Comparison of ENCODE assay signal across 33 cellular contexts in genomic region chr12:130976171-130976720, GRCh38. TPM values are rescaled to one million over a fixed set of nuclear protein-coding genes. Genes with fewer than 3 reads are reported as not detected.
"Had no signal": no experiment of that assay in that cellular context is flagged by ENCODE, and none has a peak within 500 bp of the region (broad histone marks: within the 10 kb centered on the region; RNA-seq: fewer than 3 reads in every experiment).

No MANE protein-coding gene starts in this region.

- H3K27ac ChIP-seq: ascending aorta, breast epithelium, cardiac muscle cell, epithelial cell of prostate, WERI-Rb-1 had no signal

- H3K9me3 Mint-ChIP-seq: activated B cell treated with CpG ODN at 0.5 μM for 24 hours; activated CD8-positive, alpha-beta T cell treated with anti-CD3 and anti-CD28 coated beads for 36 hours; activated naive CD4-positive, alpha-beta T cell treated with anti-CD3 and anti-CD28 coated beads, Interleukin-2, amount 10 ng/mL, durations not matched to agents 7 days and 5 days; activated naive CD4-positive, alpha-beta T cell treated with anti-CD3 and anti-CD28 coated beads, Interleukin-2, amount 50 U/mL, for 72 hours; activated naive CD8-positive, alpha-beta T cell treated with anti-CD3 and anti-CD28 coated beads, Interleukin-2, amount 10 ng/mL, durations not matched to agents 7 days and 5 days; activated T-cell treated with anti-CD3 and anti-CD28 coated beads, Interleukin-2, amount 50 U/mL, for 24 hours; activated T-cell treated with anti-CD3 and anti-CD28 coated beads, Interleukin-2, amount 50 U/mL, for 72 hours; brain; central memory CD8-positive, alpha-beta T cell; effector memory CD8-positive, alpha-beta T cell; T-cell; T-helper 1 cell treated with Interleukin-12 subunit alpha and Interleukin-12 subunit beta and Interleukin-4 antibody, amounts not matched to agents 30 μg/mL and 1 μg/mL, for 36 hours; T-helper 2 cell treated with Interferon-gamma antibody and Interleukin-4, amounts not matched to agents 5 μg/mL and 100 μg/mL, for 36 hours had no signal

- DNase-seq: activated B cell treated with CpG ODN at 0.5 μM for 24 hours; activated CD4-positive, alpha-beta T cell treated with anti-CD3 and anti-CD28 coated beads for 48 hours; activated CD4-positive, alpha-beta T cell treated with anti-CD3 and anti-CD28 coated beads, Interleukin-2, amount 50 U/mL, for 1 hour; activated CD4-positive, alpha-beta T cell treated with anti-CD3 and anti-CD28 coated beads, Interleukin-2, amount 50 U/mL, for 48 hours; activated CD8-positive, alpha-beta memory T cell treated with anti-CD3 and anti-CD28 coated beads, Interleukin-2, amount 50 U/mL, for 48 hours; activated CD8-positive, alpha-beta T cell treated with anti-CD3 and anti-CD28 coated beads for 36 hours; activated gamma-delta T cell; activated naive CD4-positive, alpha-beta T cell; activated naive CD4-positive, alpha-beta T cell treated with anti-CD3 and anti-CD28 coated beads, Interleukin-2, amount 10 ng/mL, durations not matched to agents 7 days and 5 days; activated naive CD8-positive, alpha-beta T cell treated with anti-CD3 and anti-CD28 coated beads, Interleukin-2, amount 10 ng/mL, durations not matched to agents 7 days and 5 days; activated T-cell treated with anti-CD3 and anti-CD28 coated beads for 4 hours; activated T-cell treated with anti-CD3 and anti-CD28 coated beads, Interleukin-2, amount 50 U/mL, for 24 hours; activated T-cell treated with anti-CD3 and anti-CD28 coated beads, Interleukin-2, amount 50 U/mL, for 72 hours; cortex of kidney; dermis blood vessel endothelial cell; effector CD4-positive, alpha-beta T cell; effector memory CD8-positive, alpha-beta T cell; foreskin fibroblast; SW 1271; T-cell; T1000; WERI-Rb-1 had no signal

- ATAC-seq: activated CD4-positive, CD25-positive, alpha-beta regulatory T cell treated with anti-CD3 and anti-CD28 coated beads, Interleukin-2, amount 50 U/mL, for 24 hours; activated CD8-positive, alpha-beta T cell treated with anti-CD3 and anti-CD28 coated beads for 36 hours; activated naive CD4-positive, alpha-beta T cell treated with anti-CD3 and anti-CD28 coated beads, Interleukin-2, amount 50 U/mL, for 72 hours; activated T-cell treated with anti-CD3 and anti-CD28 coated beads, Interleukin-2, amount 50 U/mL, for 72 hours; effector memory CD8-positive, alpha-beta T cell; T-cell had no signal

- H3K27me3 ChIP-seq: ascending aorta, breast epithelium, cardiac muscle cell had no signal

- H3K36me3 ChIP-seq: breast epithelium, WERI-Rb-1 had no signal

- H3K4me1 ChIP-seq: ascending aorta, breast epithelium had no signal

- H3K4me3 Mint-ChIP-seq: activated B cell treated with CpG ODN at 0.5 μM for 24 hours; activated CD8-positive, alpha-beta T cell treated with anti-CD3 and anti-CD28 coated beads for 36 hours; activated naive CD4-positive, alpha-beta T cell treated with anti-CD3 and anti-CD28 coated beads, Interleukin-2, amount 10 ng/mL, durations not matched to agents 7 days and 5 days; activated naive CD8-positive, alpha-beta T cell treated with anti-CD3 and anti-CD28 coated beads, Interleukin-2, amount 10 ng/mL, durations not matched to agents 7 days and 5 days; activated T-cell treated with anti-CD3 and anti-CD28 coated beads, Interleukin-2, amount 50 U/mL, for 24 hours; activated T-cell treated with anti-CD3 and anti-CD28 coated beads, Interleukin-2, amount 50 U/mL, for 72 hours; brain; central memory CD8-positive, alpha-beta T cell; effector memory CD8-positive, alpha-beta T cell; T-cell; T-helper 1 cell treated with Interleukin-12 subunit alpha and Interleukin-12 subunit beta and Interleukin-4 antibody, amounts not matched to agents 30 μg/mL and 1 μg/mL, for 36 hours; T-helper 2 cell treated with Interferon-gamma antibody and Interleukin-4, amounts not matched to agents 5 μg/mL and 100 μg/mL, for 36 hours had no signal

- H3K9me3 ChIP-seq: ascending aorta, breast epithelium had no signal

- H3K4me3 ChIP-seq: ascending aorta, breast epithelium, cardiac muscle cell had no signal

- H3K36me3 Mint-ChIP-seq: activated naive CD4-positive, alpha-beta T cell treated with anti-CD3 and anti-CD28 coated beads, Interleukin-2, amount 10 ng/mL, durations not matched to agents 7 days and 5 days; activated naive CD4-positive, alpha-beta T cell treated with anti-CD3 and anti-CD28 coated beads, Interleukin-2, amount 50 U/mL, for 72 hours; activated naive CD8-positive, alpha-beta T cell treated with anti-CD3 and anti-CD28 coated beads, Interleukin-2, amount 10 ng/mL, durations not matched to agents 7 days and 5 days; brain; T-cell had no signal

- H3K27ac Mint-ChIP-seq: activated B cell treated with CpG ODN at 0.5 μM for 24 hours; activated CD8-positive, alpha-beta T cell treated with anti-CD3 and anti-CD28 coated beads for 36 hours; activated naive CD4-positive, alpha-beta T cell treated with anti-CD3 and anti-CD28 coated beads, Interleukin-2, amount 10 ng/mL, durations not matched to agents 7 days and 5 days; activated naive CD4-positive, alpha-beta T cell treated with anti-CD3 and anti-CD28 coated beads, Interleukin-2, amount 50 U/mL, for 72 hours; activated naive CD8-positive, alpha-beta T cell treated with anti-CD3 and anti-CD28 coated beads, Interleukin-2, amount 10 ng/mL, durations not matched to agents 7 days and 5 days; activated T-cell treated with anti-CD3 and anti-CD28 coated beads, Interleukin-2, amount 50 U/mL, for 24 hours; activated T-cell treated with anti-CD3 and anti-CD28 coated beads, Interleukin-2, amount 50 U/mL, for 72 hours; brain; effector memory CD8-positive, alpha-beta T cell; T-cell; T-helper 1 cell treated with Interleukin-12 subunit alpha and Interleukin-12 subunit beta and Interleukin-4 antibody, amounts not matched to agents 30 μg/mL and 1 μg/mL, for 36 hours; T-helper 2 cell treated with Interferon-gamma antibody and Interleukin-4, amounts not matched to agents 5 μg/mL and 100 μg/mL, for 36 hours had no signal

- H3K4me1 Mint-ChIP-seq: activated naive CD4-positive, alpha-beta T cell treated with anti-CD3 and anti-CD28 coated beads, Interleukin-2, amount 10 ng/mL, durations not matched to agents 7 days and 5 days; central memory CD8-positive, alpha-beta T cell had no signal

- H3K27me3 Mint-ChIP-seq: activated CD8-positive, alpha-beta T cell treated with anti-CD3 and anti-CD28 coated beads for 36 hours had no signal

RNA-seq across cellular contexts. Expression of gene ADGRD1, which starts 22.5 kb away (rescaled TPM):
- total RNA-seq: activated naive CD8-positive, alpha-beta T cell treated with anti-CD3 and anti-CD28 coated beads, Interleukin-2, amount 10 ng/mL, durations not matched to agents 7 days and 5 days; endothelial cell of umbilical vein had no signal
